11 cellular contexts compared by ENCODE assay signal in genomic region chr17:64992325-64992802, GRCh38.
DNase-seq lines count a peak whose midpoint lies in the region; ATAC-seq and TF ChIP-seq lines count a peak whose summit lies in the region.
"Had no signal": no experiment of that assay in that cellular context is flagged by ENCODE, and none has a peak within 500 bp of the region (broad histone marks: within the 10 kb centered on the region; RNA-seq: fewer than 3 reads in every experiment).

No MANE protein-coding gene starts in this region.

- H3K9ac ChIP-seq in SK-N-SH (no peak overlapping the region), smooth muscle cell (ENCODE audit: low read depth) (no peak overlapping the region)

- TF ChIP-seq EP300 in SK-N-SH (IDR thresholded peaks at IDR 0.05; ENCODE audit: borderline replicate concordance in 1 of 2, low read depth in 1 of 2, low read length in 1 of 2): no peak

- H3K27ac Mint-ChIP-seq in endothelial cell (ENCODE audit: unreplicated experiment): no peak overlapping the region

- no peak overlapping the region for H2AFZ ChIP-seq in SK-N-SH (ENCODE audit: low read depth)
- H2AFZ ChIP-seq in smooth muscle cell (ENCODE audit: low read depth): no peak overlapping the region

- no peak for DNase-seq in SK-N-SH
- DNase-seq in NCI-H226: peak; percentile 15
- DNase-seq in choroid plexus epithelial cell (ENCODE audit: low read depth): peak; percentile 6
- no peak for DNase-seq in smooth muscle cell (lab: John Stamatoyannopoulos, UW; ENCODE audit: unreplicated experiment)
- DNase-seq in DMS 273 (lab: John Stamatoyannopoulos, UW; ENCODE audit: unreplicated experiment): no peak
- no peak for DNase-seq in endothelial cell (ENCODE audit: low spot score)
- DNase-seq: activated effector memory CD4-positive, alpha-beta T cell treated with Interleukin-2 at 50 U/mL for 16 hours; NCI-H524; testis had no signal

- no peak for TF ChIP-seq RAD21 in SK-N-SH (IDR thresholded peaks at IDR 0.05; ENCODE audit: low read length)

- H3K4me3 Mint-ChIP-seq in endothelial cell (ENCODE audit: unreplicated experiment): no peak overlapping the region

- H4K20me1 ChIP-seq in SK-N-SH (ENCODE audit: insufficient read depth): no peaks in the 10 kb centered on the region
- H4K20me1 ChIP-seq in smooth muscle cell (ENCODE audit: low read depth): no peaks in the 10 kb centered on the region

- ATAC-seq in SK-N-SH treated with all-trans-retinoic acid at 6 μM for 48 hours: no peak
- no peak for ATAC-seq in HG02571 (IDR thresholded peaks at IDR 0.05; ENCODE audit: unreplicated experiment)

- H3K27ac ChIP-seq in SK-N-SH (ENCODE audit: low read depth in 2 of 2, low read length in 1 of 2): no peak overlapping the region
- peak overlapping the region; percentile 77 for H3K27ac ChIP-seq in smooth muscle cell (ENCODE audit: low read depth)
- H3K27ac ChIP-seq: testis had no signal

- H3K79me2 ChIP-seq in SK-N-SH (ENCODE audit: insufficient read depth): no peaks in the 10 kb centered on the region
- H3K79me2 ChIP-seq in smooth muscle cell (ENCODE audit: low read depth): no peaks in the 10 kb centered on the region

- peaks cover 11% of the 10 kb centered on the region for H3K4me1 Mint-ChIP-seq in endothelial cell (ENCODE audit: unreplicated experiment)

- H3K4me2 ChIP-seq in SK-N-SH (no peak overlapping the region), smooth muscle cell (peak overlapping the region; percentile 49)

- no peaks in the 10 kb centered on the region for H3K9me3 ChIP-seq in SK-N-SH
- H3K9me3 ChIP-seq in smooth muscle cell (replicated peaks; ENCODE audit: low read depth): no peaks in the 10 kb centered on the region
- H3K9me3 ChIP-seq: testis had no signal

- H3K9me2 ChIP-seq in SK-N-SH: no peaks in the 10 kb centered on the region

- peaks cover 6% of the 10 kb centered on the region for H3K27me3 Mint-ChIP-seq in endothelial cell (ENCODE audit: unreplicated experiment)

- no peaks in the 10 kb centered on the region for H3K9me3 Mint-ChIP-seq in endothelial cell (ENCODE audit: unreplicated experiment)

- 51% methylated on average over 4 of the region's 4 CpGs for WGBS in SK-N-SH (ENCODE audit: low lambda C conversion rate)
- 26% methylated on average over 4 of the region's 4 CpGs for WGBS in smooth muscle cell (ENCODE audit: low lambda C conversion rate)

- peaks cover 4% of the 10 kb centered on the region in 2 experiments; a peak in 1 of 4 replicates for H3K4me1 ChIP-seq in SK-N-SH (ENCODE audit: control insufficient read depth in 1 of 2, insufficient read depth in 2 of 2, low read depth in 1 of 2, low read length in 1 of 2)
- H3K4me1 ChIP-seq in smooth muscle cell (ENCODE audit: low read depth): no peaks in the 10 kb centered on the region

- peaks cover 8% of the 10 kb centered on the region for H3K36me3 Mint-ChIP-seq in endothelial cell (ENCODE audit: low read depth, unreplicated experiment)

- POLR2A ChIA-PET in SK-N-SH (lab: Yijun Ruan, JAX): no interaction called here

- H3K36me3 ChIP-seq in SK-N-SH (replicated peaks in 1 of 2; ENCODE audit: control insufficient read depth in 1 of 2, insufficient read depth in 2 of 2, low read length in 1 of 2) (no peaks in the 10 kb centered on the region), smooth muscle cell (ENCODE audit: low read depth) (no peaks in the 10 kb centered on the region)

- H3K27me3 ChIP-seq in SK-N-SH (ENCODE audit: insufficient read depth) (no peaks in the 10 kb centered on the region), smooth muscle cell (ENCODE audit: low read depth) (no peaks in the 10 kb centered on the region)
- H3K27me3 ChIP-seq: testis had no signal

- peaks cover 4% of the 10 kb centered on the region for H3F3A ChIP-seq in SK-N-SH (replicated peaks; ENCODE audit: insufficient read depth)
- H3F3A ChIP-seq in smooth muscle cell (ENCODE audit: low read depth): no peaks in the 10 kb centered on the region

- TF ChIP-seq CTCF in SK-N-SH (IDR thresholded peaks at IDR 0.05) (no peak), choroid plexus epithelial cell (conservative IDR thresholded peaks at IDR 0.05; ENCODE audit: low read depth, low read length) (no peak), smooth muscle cell (IDR thresholded peaks at IDR 0.05; ENCODE audit: borderline replicate concordance, insufficient read depth, poor library complexity, severe bottlenecking) (no peak), endothelial cell (IDR thresholded peaks at IDR 0.05; ENCODE audit: unreplicated experiment) (no peak)

- H3K4me3 ChIP-seq in SK-N-SH (ENCODE audit: low read depth in 2 of 2, low read length in 1 of 2) (no peak overlapping the region), choroid plexus epithelial cell (ENCODE audit: low read depth, low read length) (no peak overlapping the region), smooth muscle cell (no peak overlapping the region)
- H3K4me3 ChIP-seq: testis had no signal

- CTCF ChIA-PET in SK-N-SH (lab: Yijun Ruan, JAX): no interaction called here

TF ChIP-seq in SK-N-SH, 30 proteins besides CTCF, POLR2A, EP300 and RAD21 (continues in another document):
- TF ChIP-seq, protein P1, sequence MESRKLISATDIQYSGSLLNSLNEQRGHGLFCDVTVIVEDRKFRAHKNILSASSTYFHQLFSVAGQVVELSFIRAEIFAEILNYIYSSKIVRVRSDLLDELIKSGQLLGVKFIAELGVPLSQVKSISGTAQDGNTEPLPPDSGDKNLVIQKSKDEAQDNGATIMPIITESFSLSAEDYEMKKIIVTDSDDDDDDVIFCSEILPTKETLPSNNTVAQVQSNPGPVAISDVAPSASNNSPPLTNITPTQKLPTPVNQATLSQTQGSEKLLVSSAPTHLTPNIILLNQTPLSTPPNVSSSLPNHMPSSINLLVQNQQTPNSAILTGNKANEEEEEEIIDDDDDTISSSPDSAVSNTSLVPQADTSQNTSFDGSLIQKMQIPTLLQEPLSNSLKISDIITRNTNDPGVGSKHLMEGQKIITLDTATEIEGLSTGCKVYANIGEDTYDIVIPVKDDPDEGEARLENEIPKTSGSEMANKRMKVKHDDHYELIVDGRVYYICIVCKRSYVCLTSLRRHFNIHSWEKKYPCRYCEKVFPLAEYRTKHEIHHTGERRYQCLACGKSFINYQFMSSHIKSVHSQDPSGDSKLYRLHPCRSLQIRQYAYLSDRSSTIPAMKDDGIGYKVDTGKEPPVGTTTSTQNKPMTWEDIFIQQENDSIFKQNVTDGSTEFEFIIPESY (IDR thresholded peaks at IDR 0.05; ENCODE audit: borderline replicate concordance, low read depth): no peak
- peak; percentile 25; the same call in 1 of the 2 replicates for TF ChIP-seq TCF12 (IDR thresholded peaks at IDR 0.05)
- TF ChIP-seq POLR2AphosphoS5 (IDR thresholded peaks at IDR 0.05; ENCODE audit: low read depth, low read length): no peak

TF ChIP-seq in SK-N-SH treated with all-trans-retinoic acid at 6 μM for 48 hours, 23 proteins besides CTCF, POLR2A, EP300 and RAD21:
- TF ChIP-seq SNAI2 (CRISPR knock-in tag; IDR thresholded peaks at IDR 0.05) (no peak), ARNTL (CRISPR knock-in tag; IDR thresholded peaks at IDR 0.05; ENCODE audit: borderline replicate concordance, low read depth) (no peak), ESRRG (CRISPR knock-in tag; IDR thresholded peaks at IDR 0.05) (no peak), CSDC2 (CRISPR knock-in tag; IDR thresholded peaks at IDR 0.05) (no peak), PPARA (CRISPR knock-in tag; IDR thresholded peaks at IDR 0.05; ENCODE audit: borderline replicate concordance) (no peak), TCF4 (CRISPR knock-in tag; IDR thresholded peaks at IDR 0.05; ENCODE audit: borderline replicate concordance) (no peak), ZFP30 (CRISPR knock-in tag; IDR thresholded peaks at IDR 0.05) (no peak), ZNF8 (CRISPR knock-in tag; IDR thresholded peaks at IDR 0.05) (no peak)
- TF ChIP-seq, protein P2, sequence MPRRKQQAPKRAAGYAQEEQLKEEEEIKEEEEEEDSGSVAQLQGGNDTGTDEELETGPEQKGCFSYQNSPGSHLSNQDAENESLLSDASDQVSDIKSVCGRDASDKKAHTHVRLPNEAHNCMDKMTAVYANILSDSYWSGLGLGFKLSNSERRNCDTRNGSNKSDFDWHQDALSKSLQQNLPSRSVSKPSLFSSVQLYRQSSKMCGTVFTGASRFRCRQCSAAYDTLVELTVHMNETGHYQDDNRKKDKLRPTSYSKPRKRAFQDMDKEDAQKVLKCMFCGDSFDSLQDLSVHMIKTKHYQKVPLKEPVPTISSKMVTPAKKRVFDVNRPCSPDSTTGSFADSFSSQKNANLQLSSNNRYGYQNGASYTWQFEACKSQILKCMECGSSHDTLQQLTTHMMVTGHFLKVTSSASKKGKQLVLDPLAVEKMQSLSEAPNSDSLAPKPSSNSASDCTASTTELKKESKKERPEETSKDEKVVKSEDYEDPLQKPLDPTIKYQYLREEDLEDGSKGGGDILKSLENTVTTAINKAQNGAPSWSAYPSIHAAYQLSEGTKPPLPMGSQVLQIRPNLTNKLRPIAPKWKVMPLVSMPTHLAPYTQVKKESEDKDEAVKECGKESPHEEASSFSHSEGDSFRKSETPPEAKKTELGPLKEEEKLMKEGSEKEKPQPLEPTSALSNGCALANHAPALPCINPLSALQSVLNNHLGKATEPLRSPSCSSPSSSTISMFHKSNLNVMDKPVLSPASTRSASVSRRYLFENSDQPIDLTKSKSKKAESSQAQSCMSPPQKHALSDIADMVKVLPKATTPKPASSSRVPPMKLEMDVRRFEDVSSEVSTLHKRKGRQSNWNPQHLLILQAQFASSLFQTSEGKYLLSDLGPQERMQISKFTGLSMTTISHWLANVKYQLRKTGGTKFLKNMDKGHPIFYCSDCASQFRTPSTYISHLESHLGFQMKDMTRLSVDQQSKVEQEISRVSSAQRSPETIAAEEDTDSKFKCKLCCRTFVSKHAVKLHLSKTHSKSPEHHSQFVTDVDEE (CRISPR knock-in tag; IDR thresholded peaks at IDR 0.05): no peak
- TF ChIP-seq, protein P3, sequence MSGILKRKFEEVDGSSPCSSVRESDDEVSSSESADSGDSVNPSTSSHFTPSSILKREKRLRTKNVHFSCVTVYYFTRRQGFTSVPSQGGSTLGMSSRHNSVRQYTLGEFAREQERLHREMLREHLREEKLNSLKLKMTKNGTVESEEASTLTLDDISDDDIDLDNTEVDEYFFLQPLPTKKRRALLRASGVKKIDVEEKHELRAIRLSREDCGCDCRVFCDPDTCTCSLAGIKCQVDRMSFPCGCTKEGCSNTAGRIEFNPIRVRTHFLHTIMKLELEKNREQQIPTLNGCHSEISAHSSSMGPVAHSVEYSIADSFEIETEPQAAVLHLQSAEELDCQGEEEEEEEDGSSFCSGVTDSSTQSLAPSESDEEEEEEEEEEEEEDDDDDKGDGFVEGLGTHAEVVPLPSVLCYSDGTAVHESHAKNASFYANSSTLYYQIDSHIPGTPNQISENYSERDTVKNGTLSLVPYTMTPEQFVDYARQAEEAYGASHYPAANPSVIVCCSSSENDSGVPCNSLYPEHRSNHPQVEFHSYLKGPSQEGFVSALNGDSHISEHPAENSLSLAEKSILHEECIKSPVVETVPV (CRISPR knock-in tag; IDR thresholded peaks at IDR 0.05): no peak
TF ChIP-seq in SK-N-SH treated with all-trans-retinoic acid at 6 μM for 48 hours: peak in this region for 0.

Comparison
In these comparisons a context has a peak if more than half of its experiments do, and no peak if none do; other contexts are left out.
1. DNase-seq: peak in NCI-H226 (single experiment) and choroid plexus epithelial cell (single experiment); none in SK-N-SH (single experiment), smooth muscle cell (single experiment), DMS 273 (single experiment) and endothelial cell (single experiment).